Comparison of ENCODE assay signal across 17 cellular contexts in the genomic region with DNA sequence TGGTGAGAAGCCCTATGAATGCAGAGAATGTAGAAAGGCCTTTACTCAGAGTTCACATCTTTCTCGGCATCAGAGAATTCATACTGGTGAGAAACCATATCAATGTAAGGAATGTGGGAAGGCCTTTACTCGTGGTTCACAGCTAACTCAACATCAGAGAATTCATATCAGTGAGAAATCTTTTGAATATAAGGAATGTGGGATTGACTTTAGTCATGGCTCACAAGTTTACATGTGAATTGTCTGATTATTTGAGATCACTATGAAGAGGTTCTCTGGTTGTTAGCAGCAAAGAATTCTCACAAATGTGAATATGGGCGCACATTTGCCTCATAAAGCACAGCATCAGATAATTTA.
"Had no signal": no experiment of that assay in that cellular context is flagged by ENCODE, and none has a peak within 500 bp of the region (broad histone marks: within the 10 kb centered on the region; RNA-seq: fewer than 3 reads in every experiment).

No MANE protein-coding gene starts in this region.

- H3K4me3 ChIP-seq: pancreas, sigmoid colon, tibial artery, uterus had no signal

- H3K27ac ChIP-seq: pancreas, sigmoid colon, tibial artery, uterus had no signal

- FAIRE-seq: astrocyte, bronchial epithelial cell, pancreas had no signal

- DNase-seq: activated CD4-positive, CD25-positive, alpha-beta regulatory T cell treated with anti-CD3 and anti-CD28 coated beads, Interleukin-2, amount 50 U/mL, for 72 hours; activated naive CD4-positive, alpha-beta T cell treated with anti-CD3 and anti-CD28 coated beads for 36 hours; activated naive CD8-positive, alpha-beta T cell treated with anti-CD3 and anti-CD28 coated beads, Interleukin-2, amount 50 U/mL, for 24 hours; dermis blood vessel endothelial cell; erythroblast; hypothalamus; kidney glomerular epithelial cell; left ventricle myocardium superior; pancreas; sigmoid colon; T-cell; T1000; tibial artery; uterus had no signal

- H3K4me1 ChIP-seq: pancreas, sigmoid colon, tibial artery, uterus had no signal

- H3K27me3 ChIP-seq: pancreas, sigmoid colon, tibial artery, uterus had no signal

- ATAC-seq: activated naive CD8-positive, alpha-beta T cell treated with anti-CD3 and anti-CD28 coated beads, Interleukin-2, amount 50 U/mL, for 24 hours; left ventricle myocardium superior; pancreas; stimulated activated memory B cell treated with anti-CD40 and anti-IgM and Interleukin-4, amounts not matched to agents 10 μg/mL and 1 μg/mL and 100 μg/mL, for 72 hours; T-cell had no signal
